1 cellular context compared by ENCODE assay signal in the genomic region with DNA sequence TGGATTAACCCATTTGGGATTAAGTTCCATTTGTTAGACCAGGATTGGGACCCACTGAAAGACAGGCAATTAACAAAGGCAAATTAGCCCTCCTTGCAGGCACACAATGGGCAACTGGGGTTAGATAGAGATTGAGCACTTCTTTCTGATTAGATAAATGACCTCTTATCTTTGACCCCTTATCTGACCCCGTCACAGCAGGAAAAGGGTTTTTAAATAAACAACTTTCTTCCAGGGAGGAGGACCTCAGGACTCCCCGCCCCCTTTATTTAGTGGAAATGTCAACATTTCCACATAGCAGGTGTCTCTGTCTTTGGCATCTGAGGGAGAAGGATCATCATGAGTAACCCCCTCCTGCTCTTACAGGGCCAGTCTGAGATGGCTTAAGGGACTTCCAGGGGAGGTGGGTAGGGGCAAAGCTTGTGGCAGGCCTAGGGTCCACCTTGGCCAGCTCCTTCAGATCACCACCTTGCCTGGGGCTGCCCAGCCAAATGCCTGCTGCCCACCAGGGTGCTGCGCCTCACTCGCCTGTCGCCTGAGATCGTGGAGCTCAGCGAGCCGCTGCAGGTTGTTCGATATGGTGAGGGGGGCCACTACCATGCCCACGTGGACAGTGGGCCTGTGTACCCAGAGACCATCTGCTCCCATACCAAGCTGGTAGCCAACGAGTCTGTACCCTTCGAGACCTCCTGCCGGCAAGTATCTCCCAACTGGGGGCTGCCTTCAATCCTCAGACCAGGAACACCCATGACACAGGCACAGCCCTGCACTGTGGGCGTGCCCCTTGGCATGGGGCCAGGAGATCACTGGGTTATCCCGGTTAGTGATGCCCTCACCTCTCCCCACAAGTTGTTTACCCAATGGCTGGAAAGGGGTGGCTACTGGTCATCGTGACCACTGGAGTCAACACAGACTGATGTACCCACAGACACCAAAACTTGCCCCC.
A peak's percentile ranks its signal among the peaks of the same experiment; 100 is the strongest.
TF ChIP-seq lines count a peak whose summit lies in the region.

No MANE protein-coding gene starts in this region.

TF ChIP-seq in HepG2, 621 proteins besides CTCF, POLR2A, EP300 and RAD21 (continued from another document and continues in another):
- TF ChIP-seq, protein P1, sequence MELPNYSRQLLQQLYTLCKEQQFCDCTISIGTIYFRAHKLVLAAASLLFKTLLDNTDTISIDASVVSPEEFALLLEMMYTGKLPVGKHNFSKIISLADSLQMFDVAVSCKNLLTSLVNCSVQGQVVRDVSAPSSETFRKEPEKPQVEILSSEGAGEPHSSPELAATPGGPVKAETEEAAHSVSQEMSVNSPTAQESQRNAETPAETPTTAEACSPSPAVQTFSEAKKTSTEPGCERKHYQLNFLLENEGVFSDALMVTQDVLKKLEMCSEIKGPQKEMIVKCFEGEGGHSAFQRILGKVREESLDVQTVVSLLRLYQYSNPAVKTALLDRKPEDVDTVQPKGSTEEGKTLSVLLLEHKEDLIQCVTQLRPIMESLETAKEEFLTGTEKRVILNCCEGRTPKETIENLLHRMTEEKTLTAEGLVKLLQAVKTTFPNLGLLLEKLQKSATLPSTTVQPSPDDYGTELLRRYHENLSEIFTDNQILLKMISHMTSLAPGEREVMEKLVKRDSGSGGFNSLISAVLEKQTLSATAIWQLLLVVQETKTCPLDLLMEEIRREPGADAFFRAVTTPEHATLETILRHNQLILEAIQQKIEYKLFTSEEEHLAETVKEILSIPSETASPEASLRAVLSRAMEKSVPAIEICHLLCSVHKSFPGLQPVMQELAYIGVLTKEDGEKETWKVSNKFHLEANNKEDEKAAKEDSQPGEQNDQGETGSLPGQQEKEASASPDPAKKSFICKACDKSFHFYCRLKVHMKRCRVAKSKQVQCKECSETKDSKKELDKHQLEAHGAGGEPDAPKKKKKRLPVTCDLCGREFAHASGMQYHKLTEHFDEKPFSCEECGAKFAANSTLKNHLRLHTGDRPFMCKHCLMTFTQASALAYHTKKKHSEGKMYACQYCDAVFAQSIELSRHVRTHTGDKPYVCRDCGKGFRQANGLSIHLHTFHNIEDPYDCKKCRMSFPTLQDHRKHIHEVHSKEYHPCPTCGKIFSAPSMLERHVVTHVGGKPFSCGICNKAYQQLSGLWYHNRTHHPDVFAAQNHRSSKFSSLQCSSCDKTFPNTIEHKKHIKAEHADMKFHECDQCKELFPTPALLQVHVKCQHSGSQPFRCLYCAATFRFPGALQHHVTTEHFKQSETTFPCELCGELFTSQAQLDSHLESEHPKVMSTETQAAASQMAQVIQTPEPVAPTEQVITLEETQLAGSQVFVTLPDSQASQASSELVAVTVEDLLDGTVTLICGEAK (IDR thresholded peaks at IDR 0.05) = no peak
- TF ChIP-seq, protein P1 (CRISPR knock-in tag; IDR thresholded peaks at IDR 0.05) = no peak
- TF ChIP-seq SRSF1 (optimal IDR thresholded peaks at IDR 0.05; ENCODE audit: low read depth, low read length) = no peak
- no peak for TF ChIP-seq PCBP2 (optimal IDR thresholded peaks at IDR 0.05; ENCODE audit: low read depth, low read length, poor library complexity, severe bottlenecking)
- no peak for TF ChIP-seq ZNF563 (CRISPR knock-in tag; IDR thresholded peaks at IDR 0.05)
- no peak for TF ChIP-seq RXRA (CRISPR knock-in tag; IDR thresholded peaks at IDR 0.05)
- TF ChIP-seq, protein P2, sequence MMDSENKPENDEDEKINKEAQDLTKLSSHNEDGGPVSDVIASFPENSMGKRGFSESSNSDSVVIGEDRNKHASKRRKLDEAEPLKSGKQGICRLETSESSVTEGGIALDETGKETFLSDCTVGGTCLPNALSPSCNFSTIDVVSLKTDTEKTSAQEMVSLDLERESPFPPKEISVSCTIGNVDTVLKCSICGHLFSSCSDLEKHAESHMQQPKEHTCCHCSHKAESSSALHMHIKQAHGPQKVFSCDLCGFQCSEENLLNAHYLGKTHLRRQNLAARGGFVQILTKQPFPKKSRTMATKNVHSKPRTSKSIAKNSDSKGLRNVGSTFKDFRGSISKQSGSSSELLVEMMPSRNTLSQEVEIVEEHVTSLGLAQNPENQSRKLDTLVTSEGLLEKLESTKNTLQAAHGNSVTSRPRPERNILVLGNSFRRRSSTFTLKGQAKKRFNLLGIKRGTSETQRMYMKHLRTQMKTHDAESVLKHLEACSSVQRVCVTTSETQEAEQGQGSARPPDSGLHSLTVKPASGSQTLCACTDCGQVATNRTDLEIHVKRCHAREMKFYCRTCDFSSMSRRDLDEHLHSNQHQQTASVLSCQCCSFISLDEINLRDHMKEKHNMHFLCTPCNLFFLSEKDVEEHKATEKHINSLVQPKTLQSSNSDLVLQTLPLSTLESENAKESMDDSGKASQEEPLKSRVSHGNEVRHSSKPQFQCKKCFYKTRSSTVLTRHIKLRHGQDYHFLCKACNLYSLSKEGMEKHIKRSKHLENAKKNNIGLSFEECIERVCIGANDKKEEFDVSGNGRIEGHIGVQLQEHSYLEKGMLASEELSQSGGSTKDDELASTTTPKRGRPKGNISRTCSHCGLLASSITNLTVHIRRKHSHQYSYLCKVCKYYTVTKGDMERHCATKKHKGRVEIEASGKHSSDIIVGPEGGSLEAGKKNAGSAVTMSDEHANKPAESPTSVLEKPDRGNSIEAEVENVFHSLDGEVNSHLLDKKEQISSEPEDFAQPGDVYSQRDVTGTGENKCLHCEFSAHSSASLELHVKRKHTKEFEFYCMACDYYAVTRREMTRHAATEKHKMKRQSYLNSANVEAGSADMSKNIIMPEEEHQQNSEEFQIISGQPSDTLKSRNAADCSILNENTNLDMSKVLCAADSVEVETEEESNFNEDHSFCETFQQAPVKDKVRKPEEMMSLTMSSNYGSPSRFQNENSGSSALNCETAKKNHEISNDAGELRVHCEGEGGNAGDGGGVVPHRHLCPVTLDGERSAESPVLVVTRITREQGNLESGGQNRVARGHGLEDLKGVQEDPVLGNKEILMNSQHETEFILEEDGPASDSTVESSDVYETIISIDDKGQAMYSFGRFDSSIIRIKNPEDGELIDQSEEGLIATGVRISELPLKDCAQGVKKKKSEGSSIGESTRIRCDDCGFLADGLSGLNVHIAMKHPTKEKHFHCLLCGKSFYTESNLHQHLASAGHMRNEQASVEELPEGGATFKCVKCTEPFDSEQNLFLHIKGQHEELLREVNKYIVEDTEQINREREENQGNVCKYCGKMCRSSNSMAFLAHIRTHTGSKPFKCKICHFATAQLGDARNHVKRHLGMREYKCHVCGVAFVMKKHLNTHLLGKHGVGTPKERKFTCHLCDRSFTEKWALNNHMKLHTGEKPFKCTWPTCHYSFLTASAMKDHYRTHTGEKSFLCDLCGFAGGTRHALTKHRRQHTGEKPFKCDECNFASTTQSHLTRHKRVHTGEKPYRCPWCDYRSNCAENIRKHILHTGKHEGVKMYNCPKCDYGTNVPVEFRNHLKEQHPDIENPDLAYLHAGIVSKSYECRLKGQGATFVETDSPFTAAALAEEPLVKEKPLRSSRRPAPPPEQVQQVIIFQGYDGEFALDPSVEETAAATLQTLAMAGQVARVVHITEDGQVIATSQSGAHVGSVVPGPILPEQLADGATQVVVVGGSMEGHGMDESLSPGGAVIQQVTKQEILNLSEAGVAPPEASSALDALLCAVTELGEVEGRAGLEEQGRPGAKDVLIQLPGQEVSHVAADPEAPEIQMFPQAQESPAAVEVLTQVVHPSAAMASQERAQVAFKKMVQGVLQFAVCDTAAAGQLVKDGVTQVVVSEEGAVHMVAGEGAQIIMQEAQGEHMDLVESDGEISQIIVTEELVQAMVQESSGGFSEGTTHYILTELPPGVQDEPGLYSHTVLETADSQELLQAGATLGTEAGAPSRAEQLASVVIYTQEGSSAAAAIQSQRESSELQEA (CRISPR knock-in tag; IDR thresholded peaks at IDR 0.05; ENCODE audit: not compliant biosample characterization) = no peak
- no peak for TF ChIP-seq ZNF333 (CRISPR knock-in tag; IDR thresholded peaks at IDR 0.05; ENCODE audit: borderline replicate concordance)
- TF ChIP-seq, protein P3, sequence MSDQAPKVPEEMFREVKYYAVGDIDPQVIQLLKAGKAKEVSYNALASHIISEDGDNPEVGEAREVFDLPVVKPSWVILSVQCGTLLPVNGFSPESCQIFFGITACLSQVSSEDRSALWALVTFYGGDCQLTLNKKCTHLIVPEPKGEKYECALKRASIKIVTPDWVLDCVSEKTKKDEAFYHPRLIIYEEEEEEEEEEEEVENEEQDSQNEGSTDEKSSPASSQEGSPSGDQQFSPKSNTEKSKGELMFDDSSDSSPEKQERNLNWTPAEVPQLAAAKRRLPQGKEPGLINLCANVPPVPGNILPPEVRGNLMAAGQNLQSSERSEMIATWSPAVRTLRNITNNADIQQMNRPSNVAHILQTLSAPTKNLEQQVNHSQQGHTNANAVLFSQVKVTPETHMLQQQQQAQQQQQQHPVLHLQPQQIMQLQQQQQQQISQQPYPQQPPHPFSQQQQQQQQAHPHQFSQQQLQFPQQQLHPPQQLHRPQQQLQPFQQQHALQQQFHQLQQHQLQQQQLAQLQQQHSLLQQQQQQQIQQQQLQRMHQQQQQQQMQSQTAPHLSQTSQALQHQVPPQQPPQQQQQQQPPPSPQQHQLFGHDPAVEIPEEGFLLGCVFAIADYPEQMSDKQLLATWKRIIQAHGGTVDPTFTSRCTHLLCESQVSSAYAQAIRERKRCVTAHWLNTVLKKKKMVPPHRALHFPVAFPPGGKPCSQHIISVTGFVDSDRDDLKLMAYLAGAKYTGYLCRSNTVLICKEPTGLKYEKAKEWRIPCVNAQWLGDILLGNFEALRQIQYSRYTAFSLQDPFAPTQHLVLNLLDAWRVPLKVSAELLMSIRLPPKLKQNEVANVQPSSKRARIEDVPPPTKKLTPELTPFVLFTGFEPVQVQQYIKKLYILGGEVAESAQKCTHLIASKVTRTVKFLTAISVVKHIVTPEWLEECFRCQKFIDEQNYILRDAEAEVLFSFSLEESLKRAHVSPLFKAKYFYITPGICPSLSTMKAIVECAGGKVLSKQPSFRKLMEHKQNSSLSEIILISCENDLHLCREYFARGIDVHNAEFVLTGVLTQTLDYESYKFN (CRISPR knock-in tag; conservative IDR thresholded peaks at IDR 0.05) = peak; percentile 24; the same call in 1 of the 2 replicates
- TF ChIP-seq, protein P4, sequence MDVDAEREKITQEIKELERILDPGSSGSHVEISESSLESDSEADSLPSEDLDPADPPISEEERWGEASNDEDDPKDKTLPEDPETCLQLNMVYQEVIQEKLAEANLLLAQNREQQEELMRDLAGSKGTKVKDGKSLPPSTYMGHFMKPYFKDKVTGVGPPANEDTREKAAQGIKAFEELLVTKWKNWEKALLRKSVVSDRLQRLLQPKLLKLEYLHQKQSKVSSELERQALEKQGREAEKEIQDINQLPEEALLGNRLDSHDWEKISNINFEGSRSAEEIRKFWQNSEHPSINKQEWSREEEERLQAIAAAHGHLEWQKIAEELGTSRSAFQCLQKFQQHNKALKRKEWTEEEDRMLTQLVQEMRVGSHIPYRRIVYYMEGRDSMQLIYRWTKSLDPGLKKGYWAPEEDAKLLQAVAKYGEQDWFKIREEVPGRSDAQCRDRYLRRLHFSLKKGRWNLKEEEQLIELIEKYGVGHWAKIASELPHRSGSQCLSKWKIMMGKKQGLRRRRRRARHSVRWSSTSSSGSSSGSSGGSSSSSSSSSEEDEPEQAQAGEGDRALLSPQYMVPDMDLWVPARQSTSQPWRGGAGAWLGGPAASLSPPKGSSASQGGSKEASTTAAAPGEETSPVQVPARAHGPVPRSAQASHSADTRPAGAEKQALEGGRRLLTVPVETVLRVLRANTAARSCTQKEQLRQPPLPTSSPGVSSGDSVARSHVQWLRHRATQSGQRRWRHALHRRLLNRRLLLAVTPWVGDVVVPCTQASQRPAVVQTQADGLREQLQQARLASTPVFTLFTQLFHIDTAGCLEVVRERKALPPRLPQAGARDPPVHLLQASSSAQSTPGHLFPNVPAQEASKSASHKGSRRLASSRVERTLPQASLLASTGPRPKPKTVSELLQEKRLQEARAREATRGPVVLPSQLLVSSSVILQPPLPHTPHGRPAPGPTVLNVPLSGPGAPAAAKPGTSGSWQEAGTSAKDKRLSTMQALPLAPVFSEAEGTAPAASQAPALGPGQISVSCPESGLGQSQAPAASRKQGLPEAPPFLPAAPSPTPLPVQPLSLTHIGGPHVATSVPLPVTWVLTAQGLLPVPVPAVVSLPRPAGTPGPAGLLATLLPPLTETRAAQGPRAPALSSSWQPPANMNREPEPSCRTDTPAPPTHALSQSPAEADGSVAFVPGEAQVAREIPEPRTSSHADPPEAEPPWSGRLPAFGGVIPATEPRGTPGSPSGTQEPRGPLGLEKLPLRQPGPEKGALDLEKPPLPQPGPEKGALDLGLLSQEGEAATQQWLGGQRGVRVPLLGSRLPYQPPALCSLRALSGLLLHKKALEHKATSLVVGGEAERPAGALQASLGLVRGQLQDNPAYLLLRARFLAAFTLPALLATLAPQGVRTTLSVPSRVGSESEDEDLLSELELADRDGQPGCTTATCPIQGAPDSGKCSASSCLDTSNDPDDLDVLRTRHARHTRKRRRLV (CRISPR knock-in tag; IDR thresholded peaks at IDR 0.05) = no peak
- TF ChIP-seq CEBPG (CRISPR knock-in tag; IDR thresholded peaks at IDR 0.05) = no peak
- peak; percentile 67; the same call in 1 of the 2 replicates for TF ChIP-seq NR2F2 (IDR thresholded peaks at IDR 0.05; ENCODE audit: borderline replicate concordance, low read depth)
- TF ChIP-seq, protein P5, sequence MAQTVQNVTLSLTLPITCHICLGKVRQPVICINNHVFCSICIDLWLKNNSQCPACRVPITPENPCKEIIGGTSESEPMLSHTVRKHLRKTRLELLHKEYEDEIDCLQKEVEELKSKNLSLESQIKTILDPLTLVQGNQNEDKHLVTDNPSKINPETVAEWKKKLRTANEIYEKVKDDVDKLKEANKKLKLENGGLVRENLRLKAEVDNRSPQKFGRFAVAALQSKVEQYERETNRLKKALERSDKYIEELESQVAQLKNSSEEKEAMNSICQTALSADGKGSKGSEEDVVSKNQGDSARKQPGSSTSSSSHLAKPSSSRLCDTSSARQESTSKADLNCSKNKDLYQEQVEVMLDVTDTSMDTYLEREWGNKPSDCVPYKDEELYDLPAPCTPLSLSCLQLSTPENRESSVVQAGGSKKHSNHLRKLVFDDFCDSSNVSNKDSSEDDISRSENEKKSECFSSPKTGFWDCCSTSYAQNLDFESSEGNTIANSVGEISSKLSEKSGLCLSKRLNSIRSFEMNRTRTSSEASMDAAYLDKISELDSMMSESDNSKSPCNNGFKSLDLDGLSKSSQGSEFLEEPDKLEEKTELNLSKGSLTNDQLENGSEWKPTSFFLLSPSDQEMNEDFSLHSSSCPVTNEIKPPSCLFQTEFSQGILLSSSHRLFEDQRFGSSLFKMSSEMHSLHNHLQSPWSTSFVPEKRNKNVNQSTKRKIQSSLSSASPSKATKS (CRISPR knock-in tag; IDR thresholded peaks at IDR 0.05) = no peak
